Comparison of ENCODE assay signal across 8 cellular contexts in genomic region chr17:17694229-17695081, GRCh38. TPM values are rescaled to one million over a fixed set of nuclear protein-coding genes. Genes with fewer than 3 reads are reported as not detected.
DNase-seq lines count a peak whose midpoint lies in the region; ATAC-seq and TF ChIP-seq lines count a peak whose summit lies in the region.

No MANE protein-coding gene starts in this region.

- H3K4me1 ChIP-seq in Karpas-422 (ENCODE audit: low read length): peaks cover 95% of the 10 kb centered on the region
- peaks cover 46% of the 10 kb centered on the region for H3K4me1 ChIP-seq in right cardiac atrium (ENCODE audit: control insufficient read depth, insufficient read depth, low read length)
- H3K4me1 ChIP-seq in uterus: peaks cover 10 to 43% of the 10 kb centered on the region in 2 donors

- H3K79me2 ChIP-seq in Karpas-422 (ENCODE audit: low read length): peaks cover 97% of the 10 kb centered on the region

- intact Hi-C loops in right cardiac atrium (cut with DNase I) (no loop called here), uterus (cut with DNase I; ENCODE audit: low total_unique reads) (loop anchor here (10.0 kb wide), 1 partner anchor 90 kb away; no protein-coding TSS in a partner anchor)

- H3K9me3 ChIP-seq in Karpas-422 (ENCODE audit: low read length) (no peaks in the 10 kb centered on the region), right cardiac atrium (ENCODE audit: control insufficient read depth, low read length) (no peaks in the 10 kb centered on the region), uterus (no peaks in the 10 kb centered on the region)

- peak overlapping the region; percentile 97 for H3K27ac Mint-ChIP-seq in T-helper 1 cell treated with Interleukin-12 subunit alpha and Interleukin-12 subunit beta and Interleukin-4 antibody, amounts not matched to agents 30 μg/mL and 1 μg/mL, for 36 hours

- H4K20me1 ChIP-seq in Karpas-422 (ENCODE audit: insufficient read depth, low read depth, low read length): peaks cover 10% of the 10 kb centered on the region

- TF ChIP-seq POLR2A in uterus (IDR thresholded peaks at IDR 0.05): peak; percentile 65 to 76

- H3K4me1 Mint-ChIP-seq in T-helper 1 cell treated with Interleukin-12 subunit alpha and Interleukin-12 subunit beta and Interleukin-4 antibody, amounts not matched to agents 30 μg/mL and 1 μg/mL, for 36 hours (ENCODE audit: low read depth): peaks cover 53% of the 10 kb centered on the region

- H3K27me3 Mint-ChIP-seq in T-helper 1 cell treated with Interleukin-12 subunit alpha and Interleukin-12 subunit beta and Interleukin-4 antibody, amounts not matched to agents 30 μg/mL and 1 μg/mL, for 36 hours (ENCODE audit: low read depth): no peaks in the 10 kb centered on the region

- no peaks in the 10 kb centered on the region for H3K9me3 Mint-ChIP-seq in T-helper 1 cell treated with Interleukin-12 subunit alpha and Interleukin-12 subunit beta and Interleukin-4 antibody, amounts not matched to agents 30 μg/mL and 1 μg/mL, for 36 hours

- WGBS in right cardiac atrium: under 1% methylated on average over 87 of the region's 87 CpGs

- H3K4me3 ChIP-seq in Karpas-422 (ENCODE audit: low read length) (peak overlapping the region; percentile 93), right cardiac atrium (ENCODE audit: low read length) (peak overlapping the region; percentile 74), uterus (peak overlapping the region; percentile 56 to 91)

- peak overlapping the region; percentile 98 for H3K27ac ChIP-seq in Karpas-422 (ENCODE audit: low read length)
- H3K27ac ChIP-seq in right cardiac atrium (ENCODE audit: low read length): peak overlapping the region; percentile 85
- peak overlapping the region; percentile 90 to 99 for H3K27ac ChIP-seq in uterus

- H3K36me3 ChIP-seq in Karpas-422 (ENCODE audit: insufficient read depth, low read length) (no peaks in the 10 kb centered on the region), uterus (no peaks in the 10 kb centered on the region)

- ATAC-seq in GM21423 (IDR thresholded peaks at IDR 0.05; ENCODE audit: unreplicated experiment): peak; percentile 42
- ATAC-seq in right cardiac atrium: peak; percentile 71 to 79

- no peaks in the 10 kb centered on the region for H3K9me2 ChIP-seq in Karpas-422 (replicated peaks; ENCODE audit: insufficient read depth, low read length)

- peak; percentile 35 for DNase-seq in COR-L47 (lab: John Stamatoyannopoulos, UW)
- peak; percentile 81 for DNase-seq in Karpas-422
- peak; percentile 64 for DNase-seq in amniotic epithelial cell (ENCODE audit: low read depth)
- DNase-seq in right cardiac atrium: peak; percentile 75 to 92 (median 89)
- peak; percentile 77 for DNase-seq in putamen (ENCODE audit: low spot score)
- DNase-seq in uterus: peak; percentile 82 to 85

- H3K36me3 Mint-ChIP-seq in T-helper 1 cell treated with Interleukin-12 subunit alpha and Interleukin-12 subunit beta and Interleukin-4 antibody, amounts not matched to agents 30 μg/mL and 1 μg/mL, for 36 hours (ENCODE audit: low read depth): no peaks in the 10 kb centered on the region

- H2AFZ ChIP-seq in Karpas-422 (ENCODE audit: low read length): no peak overlapping the region

- H3K4me2 ChIP-seq in Karpas-422 (ENCODE audit: low read depth, low read length, poor library complexity, severe bottlenecking): peak overlapping the region; percentile 96

- H3K27me3 ChIP-seq in Karpas-422 (ENCODE audit: low read length): no peaks in the 10 kb centered on the region
- H3K27me3 ChIP-seq in right cardiac atrium (ENCODE audit: control insufficient read depth, insufficient read depth): no peaks in the 10 kb centered on the region
- H3K27me3 ChIP-seq in uterus: no peaks in the 10 kb centered on the region

- peak overlapping the region; percentile 90 for H3K4me3 Mint-ChIP-seq in T-helper 1 cell treated with Interleukin-12 subunit alpha and Interleukin-12 subunit beta and Interleukin-4 antibody, amounts not matched to agents 30 μg/mL and 1 μg/mL, for 36 hours

- peak in 1 of 4 experiments; percentile 15 for TF ChIP-seq CTCF in uterus (IDR thresholded peaks at IDR 0.05)

- peak overlapping the region; percentile 93 for H3K9ac ChIP-seq in Karpas-422 (ENCODE audit: low read length)

RNA-seq across cellular contexts. Expression of gene RAI1, which starts 13.2 kb away (rescaled TPM):
- 18.2 and 35.1 TPM in 2 replicates for total RNA-seq in Karpas-422 (2014; rRNA removed; shearing (Covaris generic); ENCODE audit: low replicate concordance)
- total RNA-seq in right cardiac atrium (10 to 100 TPM; 18.2 to 26.8 (median 23.4) TPM), uterus (10 to 100 TPM in 3 of 4 donors, 1 to 10 TPM in 1; 10.0 to 66.1 (median 15.3) TPM)
- 18.8 TPM for polyA plus RNA-seq in right cardiac atrium

Comparison
In these comparisons a context has a peak if more than half of its experiments do, and no peak if none do; other contexts are left out.
1. Peak in every context shown above with its lines: DNase-seq, ATAC-seq, H3K4me3 ChIP-seq and H3K27ac ChIP-seq.
2. DNase-seq: peak in every context shown above with its lines; median percentile 89 in right cardiac atrium; 84 in uterus; 81 in Karpas-422; 77 in putamen; 64 in amniotic epithelial cell; 35 in COR-L47.